Comparison of ENCODE assay signal across 8 cellular contexts in genomic region chr5:181188700-181189362, GRCh38. TPM values are rescaled to one million over a fixed set of nuclear protein-coding genes. Genes with fewer than 3 reads are reported as not detected.
DNase-seq lines count a peak whose midpoint lies in the region; ATAC-seq and TF ChIP-seq lines count a peak whose summit lies in the region.

No MANE protein-coding gene starts in this region.

- peak overlapping the region; percentile 92 for H3K4me3 Mint-ChIP-seq in T-helper 1 cell treated with Interleukin-12 subunit alpha and Interleukin-12 subunit beta and Interleukin-4 antibody, amounts not matched to agents 30 μg/mL and 1 μg/mL, for 36 hours

- peaks cover 0 to 5% of the 10 kb centered on the region in 2 donors for H3K27me3 ChIP-seq in left lung

- peaks cover 11% of the 10 kb centered on the region for H3K36me3 Mint-ChIP-seq in T-helper 1 cell treated with Interleukin-12 subunit alpha and Interleukin-12 subunit beta and Interleukin-4 antibody, amounts not matched to agents 30 μg/mL and 1 μg/mL, for 36 hours (ENCODE audit: low read depth)

- H3K36me3 ChIP-seq in left lung: no peaks in the 10 kb centered on the region

- H3K9me3 Mint-ChIP-seq in T-helper 1 cell treated with Interleukin-12 subunit alpha and Interleukin-12 subunit beta and Interleukin-4 antibody, amounts not matched to agents 30 μg/mL and 1 μg/mL, for 36 hours: no peaks in the 10 kb centered on the region

- peaks cover 13% of the 10 kb centered on the region for H3K27me3 Mint-ChIP-seq in T-helper 1 cell treated with Interleukin-12 subunit alpha and Interleukin-12 subunit beta and Interleukin-4 antibody, amounts not matched to agents 30 μg/mL and 1 μg/mL, for 36 hours (ENCODE audit: low read depth)

- intact Hi-C loops in left lung (cut with DNase I): no loop called here

- peak overlapping the region; percentile 68 for H3K27ac ChIP-seq in left lung

- TF ChIP-seq CTCF in GM20000 (IDR thresholded peaks at IDR 0.05; ENCODE audit: extremely low read depth, missing control alignments) (no peak), left lung (IDR thresholded peaks at IDR 0.05) (no peak)

- peak overlapping the region; percentile 94 for H3K27ac Mint-ChIP-seq in T-helper 1 cell treated with Interleukin-12 subunit alpha and Interleukin-12 subunit beta and Interleukin-4 antibody, amounts not matched to agents 30 μg/mL and 1 μg/mL, for 36 hours

- H3K9me3 ChIP-seq in left lung: no peaks in the 10 kb centered on the region

- H3K4me1 ChIP-seq in left lung: peaks cover 5 to 49% of the 10 kb centered on the region in 2 donors

- DNase-seq in GM20000 (ENCODE audit: low spot score) (peak; percentile 68), left lung (peak; percentile 68 to 80), NCI-H748 treated with DMSO at 0.1 percent for 48 hours (lab: John Stamatoyannopoulos, UW) (no peak), NCI-H128 (lab: John Stamatoyannopoulos, UW; ENCODE audit: unreplicated experiment) (no peak)
- DNase-seq in central memory CD4-positive, alpha-beta T cell: peak; percentile 81
- peak; percentile 83 to 86 for DNase-seq in stimulated activated CD4-positive, alpha-beta T cell treated with anti-CD3 and anti-CD28 coated beads, Interleukin-2, amount 100 ng/mL, for 48 hours

- peak overlapping the region; percentile 61 to 85 for H3K4me3 ChIP-seq in left lung

- ATAC-seq in left lung (peak; percentile 14), GM21825 (IDR thresholded peaks at IDR 0.05; ENCODE audit: unreplicated experiment) (no peak)

- peaks cover 37% of the 10 kb centered on the region for H3K4me1 Mint-ChIP-seq in T-helper 1 cell treated with Interleukin-12 subunit alpha and Interleukin-12 subunit beta and Interleukin-4 antibody, amounts not matched to agents 30 μg/mL and 1 μg/mL, for 36 hours (ENCODE audit: low read depth)

RNA-seq across cellular contexts. Expression of gene TRIM7, which starts 16.2 kb away (rescaled TPM):
- 1 to 10 TPM; 4.3 to 5.7 TPM for total RNA-seq in left lung

RNA-seq across cellular contexts. Expression of gene TRIM41, which starts 34.2 kb away (rescaled TPM):
- total RNA-seq in left lung: 10 to 100 TPM; 24.2 to 24.5 TPM

RNA-seq across cellular contexts. Expression of gene OR2V2, which starts 41.4 kb away (rescaled TPM):
- not detected for total RNA-seq in left lung

RNA-seq across cellular contexts. Expression of gene RACK1, which starts 54.9 kb away (rescaled TPM):
- total RNA-seq in left lung: 1,000 to 10,000 TPM; 1,244 to 1,308 TPM

RNA-seq across cellular contexts. Expression of gene OR2V1, which starts 57.9 kb away (rescaled TPM):
- not detected for total RNA-seq in left lung

Comparison
In these comparisons a context has a peak if more than half of its experiments do, and no peak if none do; other contexts are left out.
1. DNase-seq: peak in GM20000 (single experiment), central memory CD4-positive, alpha-beta T cell (single experiment), left lung (2 of 2) and stimulated activated CD4-positive, alpha-beta T cell treated with anti-CD3 and anti-CD28 coated beads, Interleukin-2, amount 100 ng/mL, for 48 hours (2 of 2); none in NCI-H748 treated with DMSO at 0.1 percent for 48 hours (single experiment) and NCI-H128 (single experiment).